Comparison of ENCODE assay signal across 18 cellular contexts in genomic region chr7:15399446-15399845, GRCh38.
DNase-seq lines count a peak whose midpoint lies in the region; ATAC-seq and TF ChIP-seq lines count a peak whose summit lies in the region.
"Had no signal": no experiment of that assay in that cellular context is flagged by ENCODE, and none has a peak within 500 bp of the region (broad histone marks: within the 10 kb centered on the region; RNA-seq: fewer than 3 reads in every experiment).

No MANE protein-coding gene starts in this region.

- CTCF ChIA-PET in IMR-90 (lab: Yijun Ruan, JAX), result interaction anchor here (1.5 kb wide), 1 partner anchor 12 kb away, joined by 4 read pairs; no protein-coding TSS in a partner anchor
- CTCF ChIA-PET in activated naive CD4-positive, alpha-beta T cell treated with anti-CD3 and anti-CD28 coated beads, Interleukin-2, amount 10 ng/mL, durations not matched to agents 7 days and 5 days (lab: Charles Lee), result no interaction called here

- H3K27me3 ChIP-seq in IMR-90 (ENCODE audit: control insufficient read depth, insufficient read depth, low read length), result no peaks in the 10 kb centered on the region
- no peaks in the 10 kb centered on the region for H3K27me3 ChIP-seq in left lung
- H3K27me3 ChIP-seq: BLaER1 had no signal

- H2BK15ac ChIP-seq in IMR-90 (ENCODE audit: low read depth, low read length), result no peak overlapping the region

- H3K27ac ChIP-seq in IMR-90 (ENCODE audit: insufficient read depth, low read length) (no peak overlapping the region), left lung (no peak overlapping the region)
- H3K27ac ChIP-seq: BLaER1, SK-N-MC had no signal

- H4K8ac ChIP-seq in IMR-90 (ENCODE audit: low read depth in 2 of 2, low read length in 2 of 2), result no peak overlapping the region

- H3K4ac ChIP-seq in IMR-90 (ENCODE audit: low read depth, low read length), result no peak overlapping the region

- H3K4me1 ChIP-seq in IMR-90 (ENCODE audit: control insufficient read depth, insufficient read depth, low read length) (no peaks in the 10 kb centered on the region), left lung (no peaks in the 10 kb centered on the region)
- H3K4me1 ChIP-seq: BLaER1 had no signal

- no peaks in the 10 kb centered on the region for H3K9me1 ChIP-seq in IMR-90 (ENCODE audit: insufficient read depth, low read length)

- H3K4me1 Mint-ChIP-seq in osteocyte (ENCODE audit: unreplicated experiment), result peaks cover 18% of the 10 kb centered on the region
- no peaks in the 10 kb centered on the region for H3K4me1 Mint-ChIP-seq in activated naive CD4-positive, alpha-beta T cell treated with anti-CD3 and anti-CD28 coated beads, Interleukin-2, amount 10 ng/mL, durations not matched to agents 7 days and 5 days
- H3K4me1 Mint-ChIP-seq: CD8-positive, alpha-beta memory T cell had no signal

- no peak for TF ChIP-seq CTCF in IMR-90 (conservative IDR thresholded peaks at IDR 0.05; ENCODE audit: low read depth, low read length)
- TF ChIP-seq CTCF in osteocyte (IDR thresholded peaks at IDR 0.05), result no peak
- no peak for TF ChIP-seq CTCF in left lung (IDR thresholded peaks at IDR 0.05)

- no peak overlapping the region for H2BK120ac ChIP-seq in IMR-90 (ENCODE audit: low read depth, low read length)

- peak overlapping the region; percentile 3 for H3K27ac Mint-ChIP-seq in osteocyte (ENCODE audit: unreplicated experiment)
- H3K27ac Mint-ChIP-seq in activated naive CD4-positive, alpha-beta T cell treated with anti-CD3 and anti-CD28 coated beads, Interleukin-2, amount 10 ng/mL, durations not matched to agents 7 days and 5 days, result no peak overlapping the region
- H3K27ac Mint-ChIP-seq: CD8-positive, alpha-beta memory T cell; H9 had no signal

- no peaks in the 10 kb centered on the region for H3K27me3 Mint-ChIP-seq in osteocyte (ENCODE audit: unreplicated experiment)
- no peaks in the 10 kb centered on the region for H3K27me3 Mint-ChIP-seq in activated naive CD4-positive, alpha-beta T cell treated with anti-CD3 and anti-CD28 coated beads, Interleukin-2, amount 10 ng/mL, durations not matched to agents 7 days and 5 days
- H3K27me3 Mint-ChIP-seq: CD8-positive, alpha-beta memory T cell had no signal

- H3K9ac ChIP-seq in IMR-90 (ENCODE audit: low read depth, low read length), result no peak overlapping the region
- H3K9ac ChIP-seq: BLaER1 had no signal

- no peak for TF ChIP-seq POLR2A in IMR-90 (IDR thresholded peaks at IDR 0.05; ENCODE audit: low read depth, low read length)

- H3K9me3 Mint-ChIP-seq in osteocyte (ENCODE audit: unreplicated experiment), result no peaks in the 10 kb centered on the region
- H3K9me3 Mint-ChIP-seq in activated naive CD4-positive, alpha-beta T cell treated with anti-CD3 and anti-CD28 coated beads, Interleukin-2, amount 10 ng/mL, durations not matched to agents 7 days and 5 days, result peaks cover 23% of the 10 kb centered on the region

- H4K20me1 ChIP-seq in IMR-90 (ENCODE audit: insufficient read depth, low read length), result no peaks in the 10 kb centered on the region
- H4K20me1 ChIP-seq: BLaER1 had no signal

- H3K23ac ChIP-seq in IMR-90 (ENCODE audit: low read depth, low read length), result no peak overlapping the region

- peak; percentile 6 for DNase-seq in AG08396 (ENCODE audit: low spot score)
- peak; percentile 5 for DNase-seq in IMR-90
- DNase-seq in fibroblast of gingiva (ENCODE audit: low read depth), result peak; percentile 31
- no peak for DNase-seq in osteocyte (ENCODE audit: extremely low spot score, unreplicated experiment)
- no peak for DNase-seq in activated CD8-positive, alpha-beta memory T cell treated with anti-CD3 and anti-CD28 coated beads, Interleukin-2, amount 50 U/mL, for 48 hours
- DNase-seq in left lung, result no peak
- DNase-seq in activated naive CD4-positive, alpha-beta T cell treated with anti-CD3 and anti-CD28 coated beads, Interleukin-2, amount 10 ng/mL, durations not matched to agents 7 days and 5 days, result no peak
- DNase-seq: CD8-positive, alpha-beta memory T cell; DND-41; H9; NCI-H146; NCI-H2081 treated with DMSO at 0.1 percent for 48 hours; NCI-H226; NCI-H526 had no signal

- intact Hi-C loops in IMR-90 (cut with micrococcal nuclease), result no loop called here
- intact Hi-C loops in left lung (cut with DNase I), result no loop called here

- no peaks in the 10 kb centered on the region for H3K79me1 ChIP-seq in IMR-90 (ENCODE audit: low read depth in 1 of 2, low read length in 2 of 2)

- no peak overlapping the region for H3K56ac ChIP-seq in IMR-90 (ENCODE audit: extremely low read depth, insufficient read depth, low read length)

- no peak for ATAC-seq in IMR-90 (ENCODE audit: low read depth)
- ATAC-seq in left lung, result no peak
- ATAC-seq: Panc1, Right ventricle myocardium inferior had no signal

- H3K4me3 ChIP-seq in IMR-90 (ENCODE audit: insufficient read depth, low read depth, low read length) (no peak overlapping the region), left lung (no peak overlapping the region)
- H3K4me3 ChIP-seq: BLaER1, SK-N-MC had no signal

- in situ Hi-C loops in IMR-90 (cut with MboI; ENCODE audit: low sequenced_read_pairs), result no loop called here

- BruUV-seq in IMR-90 (replicated peaks; lab: Mats Ljungman, UMichigan), result no TSS peak

- H4K91ac ChIP-seq in IMR-90 (ENCODE audit: insufficient read depth, low read depth, low read length), result no peak overlapping the region

- H3K14ac ChIP-seq in IMR-90 (replicated peaks; ENCODE audit: low read depth, low read length), result no peak overlapping the region

- TF ChIP-seq RAD21 in IMR-90 (IDR thresholded peaks at IDR 0.05; ENCODE audit: low read length), result no peak

- no peak overlapping the region for H2AK5ac ChIP-seq in IMR-90 (ENCODE audit: low read depth, low read length)

- H2AFZ ChIP-seq in IMR-90 (replicated peaks; ENCODE audit: low read length, poor library complexity), result no peak overlapping the region

- H3K4me3 Mint-ChIP-seq in osteocyte (ENCODE audit: unreplicated experiment), result no peak overlapping the region
- no peak overlapping the region for H3K4me3 Mint-ChIP-seq in activated naive CD4-positive, alpha-beta T cell treated with anti-CD3 and anti-CD28 coated beads, Interleukin-2, amount 10 ng/mL, durations not matched to agents 7 days and 5 days
- H3K4me3 Mint-ChIP-seq: CD8-positive, alpha-beta memory T cell; H9 had no signal

- H3K9me3 ChIP-seq in IMR-90 (ENCODE audit: control insufficient read depth, insufficient read depth, low read length), result peaks cover 1% of the 10 kb centered on the region; the same call in 1 of the 2 replicates
- peaks cover 0 to 11% of the 10 kb centered on the region in 2 donors for H3K9me3 ChIP-seq in left lung

- no CpG with 5 or more reads among the region's 2 CpGs for WGBS in IMR-90 (ENCODE audit: extremely low coverage in 2 of 2, insufficient read length in 1 of 2), 2 experiments

- H3K36me3 ChIP-seq in IMR-90 (ENCODE audit: control insufficient read depth, insufficient read depth, low read length) (no peaks in the 10 kb centered on the region), left lung (no peaks in the 10 kb centered on the region)
- H3K36me3 ChIP-seq: BLaER1 had no signal

- no peak overlapping the region for H3K18ac ChIP-seq in IMR-90 (ENCODE audit: low read depth, low read length)

- dilution Hi-C loops in IMR-90 (cut with HindIII; ENCODE audit: low sequenced_read_pairs, unreplicated experiment), result no loop called here

- no peak overlapping the region for H3K4me2 ChIP-seq in IMR-90 (ENCODE audit: low read depth, low read length)
- H3K4me2 ChIP-seq: BLaER1 had no signal

- POLR2A ChIA-PET in IMR-90 (lab: Charles Lee; ENCODE audit: unreplicated experiment), result no interaction called here

- no peak overlapping the region for H2BK20ac ChIP-seq in IMR-90 (ENCODE audit: low read depth, low read length)

- peaks cover 4% of the 10 kb centered on the region for H3K36me3 Mint-ChIP-seq in osteocyte (ENCODE audit: unreplicated experiment)
- no peaks in the 10 kb centered on the region for H3K36me3 Mint-ChIP-seq in activated naive CD4-positive, alpha-beta T cell treated with anti-CD3 and anti-CD28 coated beads, Interleukin-2, amount 10 ng/mL, durations not matched to agents 7 days and 5 days
- H3K36me3 Mint-ChIP-seq: CD8-positive, alpha-beta memory T cell had no signal

- no peak overlapping the region for H2BK5ac ChIP-seq in IMR-90 (ENCODE audit: low read depth, low read length, poor library complexity, severe bottlenecking)

- no peak overlapping the region for H4K5ac ChIP-seq in IMR-90 (ENCODE audit: low read depth, low read length)

- no peak overlapping the region for H2AK9ac ChIP-seq in IMR-90 (replicated peaks; ENCODE audit: low read depth, low read length, poor library complexity)

TF ChIP-seq in IMR-90, 13 proteins besides CTCF, POLR2A, EP300 and RAD21:
- TF ChIP-seq SMC3 (IDR thresholded peaks at IDR 0.05; ENCODE audit: low read depth, low read length) (no peak), ELK1 (IDR thresholded peaks at IDR 0.05; ENCODE audit: borderline replicate concordance, low read depth, low read length) (no peak), RCOR1 (IDR thresholded peaks at IDR 0.05; ENCODE audit: insufficient replicate concordance, low read length) (no peak)

Comparison
In these comparisons a context has a peak if more than half of its experiments do, and no peak if none do; other contexts are left out.
1. DNase-seq: peak in AG08396 (single experiment), IMR-90 (single experiment) and fibroblast of gingiva (single experiment); none in osteocyte (single experiment), activated CD8-positive, alpha-beta memory T cell treated with anti-CD3 and anti-CD28 coated beads, Interleukin-2, amount 50 U/mL, for 48 hours (single experiment), left lung (0 of 2) and activated naive CD4-positive, alpha-beta T cell treated with anti-CD3 and anti-CD28 coated beads, Interleukin-2, amount 10 ng/mL, durations not matched to agents 7 days and 5 days (single experiment).